ENCODE assay signal across 10 cellular contexts in genomic region chr11:19979519-19979845, GRCh38.
DNase-seq lines count a peak whose midpoint lies in the region; ATAC-seq, FAIRE-seq and TF ChIP-seq lines count a peak whose summit lies in the region.
"Had no signal": no experiment of that assay in that cellular context is flagged by ENCODE, and none has a peak within 500 bp of the region (broad histone marks: within the 10 kb centered on the region; RNA-seq: fewer than 3 reads in every experiment).

No MANE protein-coding gene starts in this region.

- H3K9me3 ChIP-seq in CD4-positive, alpha-beta memory T cell (ENCODE audit: control insufficient read depth in 1 of 2, low read length in 2 of 2): no peaks in the 10 kb centered on the region
- H3K9me3 ChIP-seq: testis had no signal

- H3K27ac Mint-ChIP-seq in immature natural killer cell: no peak overlapping the region
- H3K27ac Mint-ChIP-seq in CD4-positive, alpha-beta memory T cell: no peak overlapping the region
- H3K27ac Mint-ChIP-seq: activated CD8-positive, alpha-beta memory T cell treated with anti-CD3 and anti-CD28 coated beads, Interleukin-2, amount 10 ng/mL, durations not matched to agents 7 days and 5 days had no signal

- peaks cover 5 to 16% (median 7%) of the 10 kb centered on the region in 3 donors for H3K27me3 Mint-ChIP-seq in immature natural killer cell (ENCODE audit: low read depth in 3 of 3)
- no peaks in the 10 kb centered on the region for H3K27me3 Mint-ChIP-seq in CD4-positive, alpha-beta memory T cell

- no peak overlapping the region for H3K4me3 Mint-ChIP-seq in immature natural killer cell
- H3K4me3 Mint-ChIP-seq in CD4-positive, alpha-beta memory T cell: no peak overlapping the region
- H3K4me3 Mint-ChIP-seq: activated CD8-positive, alpha-beta memory T cell treated with anti-CD3 and anti-CD28 coated beads, Interleukin-2, amount 10 ng/mL, durations not matched to agents 7 days and 5 days had no signal

- POLR2A ChIA-PET in CD4-positive, alpha-beta memory T cell (lab: Charles Lee; ENCODE audit: partially characterized antibody): no interaction called here

- no peaks in the 10 kb centered on the region for H3K4me1 Mint-ChIP-seq in immature natural killer cell
- H3K4me1 Mint-ChIP-seq in CD4-positive, alpha-beta memory T cell: no peaks in the 10 kb centered on the region

- ATAC-seq in GM18873 (IDR thresholded peaks at IDR 0.05; ENCODE audit: low FRiP score, unreplicated experiment) (peak; percentile 79), HG02571 (IDR thresholded peaks at IDR 0.05; ENCODE audit: unreplicated experiment) (peak; percentile 69)
- ATAC-seq: activated CD8-positive, alpha-beta memory T cell treated with anti-CD3 and anti-CD28 coated beads, Interleukin-2, amount 10 ng/mL, durations not matched to agents 7 days and 5 days had no signal

- no peaks in the 10 kb centered on the region for H3K9me3 Mint-ChIP-seq in immature natural killer cell
- H3K9me3 Mint-ChIP-seq in CD4-positive, alpha-beta memory T cell: no peaks in the 10 kb centered on the region

- CTCF ChIA-PET in CD4-positive, alpha-beta memory T cell (lab: Charles Lee; ENCODE audit: partially characterized antibody): no interaction called here

- H3K4me3 ChIP-seq in rectal smooth muscle tissue (ENCODE audit: low read length): no peak overlapping the region
- H3K4me3 ChIP-seq in CD4-positive, alpha-beta memory T cell (ENCODE audit: low read length in 2 of 2): no peak overlapping the region
- H3K4me3 ChIP-seq: testis had no signal

- intact Hi-C loops in CD4-positive, alpha-beta memory T cell (cut with micrococcal nuclease): no loop called here

- H3K36me3 Mint-ChIP-seq in immature natural killer cell: peaks cover 0 to 3% (median 0%) of the 10 kb centered on the region in 3 donors
- H3K36me3 Mint-ChIP-seq in CD4-positive, alpha-beta memory T cell: no peaks in the 10 kb centered on the region
- H3K36me3 Mint-ChIP-seq: activated CD8-positive, alpha-beta memory T cell treated with anti-CD3 and anti-CD28 coated beads, Interleukin-2, amount 10 ng/mL, durations not matched to agents 7 days and 5 days had no signal

- H3K27ac ChIP-seq in rectal smooth muscle tissue (ENCODE audit: low read depth, low read length): peak overlapping the region; percentile 38
- H3K27ac ChIP-seq in CD4-positive, alpha-beta memory T cell (ENCODE audit: low read depth, low read length): no peak overlapping the region
- H3K27ac ChIP-seq: testis had no signal

- TF ChIP-seq POLR2A in H54 (IDR thresholded peaks at IDR 0.05; ENCODE audit: low read depth, low read length): no peak

- no peaks in the 10 kb centered on the region for H3K36me3 ChIP-seq in rectal smooth muscle tissue (ENCODE audit: control insufficient read depth, insufficient read depth, low read length)
- H3K36me3 ChIP-seq in CD4-positive, alpha-beta memory T cell (ENCODE audit: insufficient read depth, low read length): no peaks in the 10 kb centered on the region

- DNase-seq in NCI-H526 (lab: John Stamatoyannopoulos, UW) (peak; percentile 65 to 84), immature natural killer cell (no peak), NCI-H2196 (lab: John Stamatoyannopoulos, UW; ENCODE audit: unreplicated experiment) (no peak), H54 (ENCODE audit: insufficient read length, low spot score) (no peak)
- no peak for DNase-seq in CD4-positive, alpha-beta memory T cell
- DNase-seq: activated CD8-positive, alpha-beta memory T cell treated with anti-CD3 and anti-CD28 coated beads, Interleukin-2, amount 10 ng/mL, durations not matched to agents 7 days and 5 days; testis had no signal

- no peak overlapping the region for H3K9ac ChIP-seq in rectal smooth muscle tissue (ENCODE audit: low read length)

- no peak for FAIRE-seq in H54 (lab: Jason Lieb, UNC)

- peaks cover 32% of the 10 kb centered on the region for H3K4me1 ChIP-seq in rectal smooth muscle tissue (ENCODE audit: control insufficient read depth, insufficient read depth, low read length)
- no peaks in the 10 kb centered on the region for H3K4me1 ChIP-seq in CD4-positive, alpha-beta memory T cell (ENCODE audit: insufficient read depth, low read length)

- H3K27me3 ChIP-seq in rectal smooth muscle tissue (ENCODE audit: control insufficient read depth, insufficient read depth, low read length): no peaks in the 10 kb centered on the region
- H3K27me3 ChIP-seq in CD4-positive, alpha-beta memory T cell (ENCODE audit: insufficient read depth, low read length): no peaks in the 10 kb centered on the region
- H3K27me3 ChIP-seq: testis had no signal

Comparison
In these comparisons a context has a peak if more than half of its experiments do, and no peak if none do; other contexts are left out.
1. DNase-seq: peak in NCI-H526 (2 of 2); none in immature natural killer cell (0 of 3), NCI-H2196 (single experiment), H54 (single experiment) and CD4-positive, alpha-beta memory T cell (0 of 5).